Comparison of ENCODE assay signal across 9 cellular contexts in genomic region chr17:6701719-6702118, GRCh38. TPM values are rescaled to one million over a fixed set of nuclear protein-coding genes. Genes with fewer than 3 reads are reported as not detected.
DNase-seq lines count a peak whose midpoint lies in the region; ATAC-seq, FAIRE-seq and TF ChIP-seq lines count a peak whose summit lies in the region.
"Had no signal": no experiment of that assay in that cellular context is flagged by ENCODE, and none has a peak within 500 bp of the region (broad histone marks: within the 10 kb centered on the region; RNA-seq: fewer than 3 reads in every experiment).

No MANE protein-coding gene starts in this region.

- no peak for FAIRE-seq in RCC 7860 (lab: Jason Lieb, UNC)

- H3K9me3 ChIP-seq in upper lobe of right lung, result no peaks in the 10 kb centered on the region

- H3K4me1 ChIP-seq in upper lobe of right lung, result no peaks in the 10 kb centered on the region

- DNase-seq in AG08396 (ENCODE audit: low spot score) (peak; percentile 54), H7 (peak; percentile 97), iPS-NIHi7 (ENCODE audit: extremely low spot score) (peak; percentile 93), upper lobe of right lung (no peak), mesenteric fat pad (ENCODE audit: low spot score) (no peak), RCC 7860 (ENCODE audit: low spot score) (no peak)
- peak; percentile 14 for DNase-seq in activated CD4-positive, alpha-beta T cell treated with anti-CD3 and anti-CD28 coated beads, Interleukin-2, amount 50 U/mL, for 1 hour

- ATAC-seq in upper lobe of right lung (peak; percentile 68), GM21576 (IDR thresholded peaks at IDR 0.05; ENCODE audit: unreplicated experiment) (no peak)

- H3K36me3 ChIP-seq in H7 (replicated peaks; ENCODE audit: control insufficient read depth, insufficient read depth, low read length) (no peaks in the 10 kb centered on the region), upper lobe of right lung (no peaks in the 10 kb centered on the region)

- intact Hi-C loops in upper lobe of right lung (cut with DNase I), result no loop called here

- H3K4me3 ChIP-seq in H7 (ENCODE audit: insufficient read depth, low read depth, low read length), result no peak overlapping the region
- no peak overlapping the region for H3K4me3 ChIP-seq in upper lobe of right lung

- peak; percentile 26 for TF ChIP-seq CTCF in upper lobe of right lung (IDR thresholded peaks at IDR 0.05)

- H3K27me3 ChIP-seq in H7 (ENCODE audit: control insufficient read depth, insufficient read depth, low read length) (no peaks in the 10 kb centered on the region; the same call in 1 of the 2 replicates), upper lobe of right lung (peaks cover 6% of the 10 kb centered on the region)

- H3K27ac ChIP-seq in upper lobe of right lung, result no peak overlapping the region

RNA-seq across cellular contexts. Expression of gene SLC13A5, which starts 11.4 kb away (rescaled TPM):
- total RNA-seq in H7 (2014; rRNA removed; shearing (Covaris generic)), result 0.10 and 0.11 TPM in 2 replicates
- total RNA-seq in upper lobe of right lung, result not detected
- 0.48 TPM for total RNA-seq in mesenteric fat pad
- total RNA-seq: right cardiac atrium had no signal

RNA-seq across cellular contexts. Expression of gene C17orf100, which starts 50.2 kb away (rescaled TPM):
- 0.37 and 0.55 TPM in 2 replicates for total RNA-seq in H7 (2014; rRNA removed; shearing (Covaris generic))
- total RNA-seq in upper lobe of right lung (1.3 TPM), mesenteric fat pad (0.58 TPM)

RNA-seq across cellular contexts. Expression of gene MED31, which starts 50.3 kb away (rescaled TPM):
- 3.9 and 6.3 TPM in 2 replicates for total RNA-seq in H7 (2014; rRNA removed; shearing (Covaris generic))
- 17.4 TPM for total RNA-seq in upper lobe of right lung
- 13.0 TPM for total RNA-seq in mesenteric fat pad

RNA-seq across cellular contexts. Expression of gene XAF1, which starts 54.1 kb away (rescaled TPM):
- total RNA-seq in H7 (2014; rRNA removed; shearing (Covaris generic)), result not detected in 2 replicates
- total RNA-seq in upper lobe of right lung (89.0 TPM), mesenteric fat pad (99.1 TPM)

Comparison
In these comparisons a context has a peak if more than half of its experiments do, and no peak if none do; other contexts are left out.
1. DNase-seq: peak in AG08396 (single experiment), H7 (single experiment), activated CD4-positive, alpha-beta T cell treated with anti-CD3 and anti-CD28 coated beads, Interleukin-2, amount 50 U/mL, for 1 hour (single experiment) and iPS-NIHi7 (single experiment); none in upper lobe of right lung (single experiment), mesenteric fat pad (single experiment) and RCC 7860 (single experiment).